Comparison of ENCODE assay signal across 16 cellular contexts in the genomic region with DNA sequence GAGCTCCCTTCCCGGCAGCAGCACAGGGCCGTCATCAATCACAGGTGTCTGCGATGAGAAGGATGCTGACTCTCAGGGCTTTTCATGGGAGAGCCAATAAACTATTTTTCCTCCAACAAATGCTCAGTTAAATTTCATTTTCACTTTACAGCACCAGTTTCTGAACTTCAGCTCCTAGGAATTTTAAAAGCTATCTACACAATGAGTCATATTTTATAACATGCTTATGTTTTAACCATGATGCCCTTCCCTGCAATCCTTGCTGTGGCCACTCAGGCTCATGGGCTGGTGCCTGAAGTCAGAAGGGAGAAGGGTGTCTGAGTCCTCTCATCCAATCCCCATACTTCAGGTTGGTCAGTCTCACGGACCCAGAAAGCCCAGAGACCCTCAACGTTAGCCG.
DNase-seq lines count a peak whose midpoint lies in the region; ATAC-seq and TF ChIP-seq lines count a peak whose summit lies in the region.
"Had no signal": no experiment of that assay in that cellular context is flagged by ENCODE, and none has a peak within 500 bp of the region (broad histone marks: within the 10 kb centered on the region; RNA-seq: fewer than 3 reads in every experiment).

No MANE protein-coding gene starts in this region.

- TF ChIP-seq CTCF in osteoblast (IDR thresholded peaks at IDR 0.05; ENCODE audit: extremely low read depth, low read depth, low read length), result no peak

- no peaks in the 10 kb centered on the region for H3K9me3 ChIP-seq in osteoblast (ENCODE audit: low read depth, low read length)
- H3K9me3 ChIP-seq in Karpas-422 (ENCODE audit: low read length), result no peaks in the 10 kb centered on the region
- H3K9me3 ChIP-seq: lower lobe of right lung had no signal

- H3K27ac ChIP-seq in osteoblast (ENCODE audit: low read depth, low read length), result peak overlapping the region; percentile 71
- H3K27ac ChIP-seq in Karpas-422 (ENCODE audit: low read length), result no peak overlapping the region
- H3K27ac ChIP-seq: lower lobe of right lung had no signal

- no peaks in the 10 kb centered on the region for H3K36me3 ChIP-seq in osteoblast (ENCODE audit: insufficient read depth, low read length)
- H3K36me3 ChIP-seq in Karpas-422 (ENCODE audit: insufficient read depth, low read length), result 0 out of 2 replicates have a peak, but pooled peaks cover 4% of the 10 kb centered on the region
- H3K36me3 ChIP-seq: lower lobe of right lung had no signal

- peak overlapping the region; percentile 21 for H3K4me3 ChIP-seq in osteoblast (ENCODE audit: insufficient read depth, low read length)
- no peak overlapping the region for H3K4me3 ChIP-seq in Karpas-422 (ENCODE audit: low read length)
- H3K4me3 ChIP-seq: lower lobe of right lung had no signal

- ATAC-seq in HG02623 (IDR thresholded peaks at IDR 0.05; ENCODE audit: unreplicated experiment) (no peak), esophagus mucosa (no peak)
- ATAC-seq: lower lobe of right lung, T-cell had no signal

- peak; percentile 89 for DNase-seq in ELR (ENCODE audit: low read depth)
- peak; percentile 38 for DNase-seq in RPMI7951 (ENCODE audit: low read depth)
- peak; percentile 10 for DNase-seq in fibroblast of gingiva (ENCODE audit: low read depth)
- DNase-seq in osteoblast (ENCODE audit: insufficient read length, low spot score, missing footprints), result peak; percentile 85
- DNase-seq in Ammon's horn (ENCODE audit: low spot score), result no peak
- no peak for DNase-seq in Karpas-422
- DNase-seq: activated CD4-positive, alpha-beta T cell treated with anti-CD3 and anti-CD28 coated beads for 48 hours; activated T-cell treated with anti-CD3 and anti-CD28 coated beads, Interleukin-2, amount 50 U/mL, for 48 hours; aorta; HCEC 1CT; hypothalamus; lower lobe of right lung; nucleus accumbens; T-cell had no signal

- H3K9ac ChIP-seq in Karpas-422 (ENCODE audit: low read length), result no peak overlapping the region

- H3K4me2 ChIP-seq in osteoblast (ENCODE audit: insufficient read depth, low read length) (peak overlapping the region; percentile 77), Karpas-422 (ENCODE audit: low read depth, low read length, poor library complexity, severe bottlenecking) (no peak overlapping the region)

- H3K9me2 ChIP-seq in Karpas-422 (replicated peaks; ENCODE audit: insufficient read depth, low read length), result no peaks in the 10 kb centered on the region

- no peaks in the 10 kb centered on the region for H4K20me1 ChIP-seq in osteoblast (ENCODE audit: insufficient read depth, low read length)
- no peaks in the 10 kb centered on the region for H4K20me1 ChIP-seq in Karpas-422 (ENCODE audit: insufficient read depth, low read depth, low read length)

- H3K79me2 ChIP-seq in osteoblast (ENCODE audit: insufficient read depth, low read length) (no peaks in the 10 kb centered on the region), Karpas-422 (ENCODE audit: low read length) (peaks cover 12% of the 10 kb centered on the region)

- H3K27me3 ChIP-seq in osteoblast (ENCODE audit: insufficient read depth, low read length) (no peaks in the 10 kb centered on the region), Karpas-422 (ENCODE audit: low read length) (no peaks in the 10 kb centered on the region)

- peaks cover 33% of the 10 kb centered on the region for H3K4me1 ChIP-seq in osteoblast (ENCODE audit: insufficient read depth, low read length)
- H3K4me1 ChIP-seq in Karpas-422 (ENCODE audit: low read length), result peaks cover 17% of the 10 kb centered on the region
- H3K4me1 ChIP-seq: lower lobe of right lung had no signal

- H2AFZ ChIP-seq in osteoblast (ENCODE audit: low read length) (peak overlapping the region; percentile 24), Karpas-422 (ENCODE audit: low read length) (no peak overlapping the region)

Comparison
In these comparisons a context has a peak if more than half of its experiments do, and no peak if none do; other contexts are left out.
1. DNase-seq: peak in ELR (single experiment), RPMI7951 (single experiment), fibroblast of gingiva (single experiment) and osteoblast (single experiment); none in Ammon's horn (single experiment) and Karpas-422 (single experiment).